ENCODE assay signal across 1 cellular context in the genomic region with DNA sequence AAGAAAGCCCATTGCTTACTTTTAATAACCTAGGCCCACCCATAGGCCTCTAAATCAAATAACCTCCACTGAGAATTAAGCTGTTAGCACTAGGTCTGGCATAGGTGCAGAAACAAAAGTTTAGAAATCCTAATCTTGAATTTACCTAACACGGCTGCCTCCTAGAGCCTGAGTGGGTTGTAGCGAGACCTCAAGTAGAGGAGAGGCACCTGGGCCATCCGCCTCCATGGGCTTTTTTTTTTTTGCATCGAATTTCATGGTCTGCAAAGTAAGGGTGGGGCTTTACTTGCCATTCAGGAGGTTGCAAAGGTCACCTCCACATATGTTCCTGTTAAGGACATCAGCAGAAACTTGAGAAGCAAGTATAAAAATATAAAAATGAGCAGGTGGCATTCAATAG.
TF ChIP-seq lines count a peak whose summit lies in the region.

No MANE protein-coding gene starts in this region.

TF ChIP-seq in GM23338, 12 proteins besides CTCF, POLR2A, EP300 and RAD21 (continued from another document):
- TF ChIP-seq, protein P1, sequence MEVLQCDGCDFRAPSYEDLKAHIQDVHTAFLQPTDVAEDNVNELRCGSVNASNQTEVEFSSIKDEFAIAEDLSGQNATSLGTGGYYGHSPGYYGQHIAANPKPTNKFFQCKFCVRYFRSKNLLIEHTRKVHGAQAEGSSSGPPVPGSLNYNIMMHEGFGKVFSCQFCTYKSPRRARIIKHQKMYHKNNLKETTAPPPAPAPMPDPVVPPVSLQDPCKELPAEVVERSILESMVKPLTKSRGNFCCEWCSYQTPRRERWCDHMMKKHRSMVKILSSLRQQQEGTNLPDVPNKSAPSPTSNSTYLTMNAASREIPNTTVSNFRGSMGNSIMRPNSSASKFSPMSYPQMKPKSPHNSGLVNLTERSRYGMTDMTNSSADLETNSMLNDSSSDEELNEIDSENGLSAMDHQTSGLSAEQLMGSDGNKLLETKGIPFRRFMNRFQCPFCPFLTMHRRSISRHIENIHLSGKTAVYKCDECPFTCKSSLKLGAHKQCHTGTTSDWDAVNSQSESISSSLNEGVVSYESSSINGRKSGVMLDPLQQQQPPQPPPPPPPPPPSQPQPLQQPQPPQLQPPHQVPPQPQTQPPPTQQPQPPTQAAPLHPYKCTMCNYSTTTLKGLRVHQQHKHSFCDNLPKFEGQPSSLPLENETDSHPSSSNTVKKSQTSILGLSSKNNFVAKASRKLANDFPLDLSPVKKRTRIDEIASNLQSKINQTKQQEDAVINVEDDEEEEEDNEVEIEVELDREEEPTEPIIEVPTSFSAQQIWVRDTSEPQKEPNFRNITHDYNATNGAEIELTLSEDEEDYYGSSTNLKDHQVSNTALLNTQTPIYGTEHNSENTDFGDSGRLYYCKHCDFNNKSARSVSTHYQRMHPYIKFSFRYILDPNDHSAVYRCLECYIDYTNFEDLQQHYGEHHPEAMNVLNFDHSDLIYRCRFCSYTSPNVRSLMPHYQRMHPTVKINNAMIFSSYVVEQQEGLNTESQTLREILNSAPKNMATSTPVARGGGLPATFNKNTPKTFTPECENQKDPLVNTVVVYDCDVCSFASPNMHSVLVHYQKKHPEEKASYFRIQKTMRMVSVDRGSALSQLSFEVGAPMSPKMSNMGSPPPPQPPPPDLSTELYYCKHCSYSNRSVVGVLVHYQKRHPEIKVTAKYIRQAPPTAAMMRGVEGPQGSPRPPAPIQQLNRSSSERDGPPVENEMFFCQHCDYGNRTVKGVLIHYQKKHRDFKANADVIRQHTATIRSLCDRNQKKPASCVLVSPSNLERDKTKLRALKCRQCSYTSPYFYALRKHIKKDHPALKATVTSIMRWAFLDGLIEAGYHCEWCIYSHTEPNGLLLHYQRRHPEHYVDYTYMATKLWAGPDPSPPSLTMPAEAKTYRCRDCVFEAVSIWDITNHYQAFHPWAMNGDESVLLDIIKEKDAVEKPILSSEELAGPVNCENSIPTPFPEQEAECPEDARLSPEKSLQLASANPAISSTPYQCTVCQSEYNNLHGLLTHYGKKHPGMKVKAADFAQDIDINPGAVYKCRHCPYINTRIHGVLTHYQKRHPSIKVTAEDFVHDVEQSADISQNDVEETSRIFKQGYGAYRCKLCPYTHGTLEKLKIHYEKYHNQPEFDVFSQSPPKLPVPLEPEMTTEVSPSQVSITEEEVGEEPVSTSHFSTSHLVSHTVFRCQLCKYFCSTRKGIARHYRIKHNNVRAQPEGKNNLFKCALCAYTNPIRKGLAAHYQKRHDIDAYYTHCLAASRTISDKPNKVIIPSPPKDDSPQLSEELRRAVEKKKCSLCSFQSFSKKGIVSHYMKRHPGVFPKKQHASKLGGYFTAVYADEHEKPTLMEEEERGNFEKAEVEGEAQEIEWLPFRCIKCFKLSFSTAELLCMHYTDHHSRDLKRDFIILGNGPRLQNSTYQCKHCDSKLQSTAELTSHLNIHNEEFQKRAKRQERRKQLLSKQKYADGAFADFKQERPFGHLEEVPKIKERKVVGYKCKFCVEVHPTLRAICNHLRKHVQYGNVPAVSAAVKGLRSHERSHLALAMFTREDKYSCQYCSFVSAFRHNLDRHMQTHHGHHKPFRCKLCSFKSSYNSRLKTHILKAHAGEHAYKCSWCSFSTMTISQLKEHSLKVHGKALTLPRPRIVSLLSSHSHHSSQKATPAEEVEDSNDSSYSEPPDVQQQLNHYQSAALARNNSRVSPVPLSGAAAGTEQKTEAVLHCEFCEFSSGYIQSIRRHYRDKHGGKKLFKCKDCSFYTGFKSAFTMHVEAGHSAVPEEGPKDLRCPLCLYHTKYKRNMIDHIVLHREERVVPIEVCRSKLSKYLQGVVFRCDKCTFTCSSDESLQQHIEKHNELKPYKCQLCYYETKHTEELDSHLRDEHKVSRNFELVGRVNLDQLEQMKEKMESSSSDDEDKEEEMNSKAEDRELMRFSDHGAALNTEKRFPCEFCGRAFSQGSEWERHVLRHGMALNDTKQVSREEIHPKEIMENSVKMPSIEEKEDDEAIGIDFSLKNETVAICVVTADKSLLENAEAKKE (CRISPR knock-in tag; IDR thresholded peaks at IDR 0.05), result no peak
- no peak for TF ChIP-seq POLR2AphosphoS5 (IDR thresholded peaks at IDR 0.05; ENCODE audit: low read depth)
- no peak for TF ChIP-seq EZH2 (IDR thresholded peaks at IDR 0.05; ENCODE audit: low read depth, unreplicated experiment)
- no peak for TF ChIP-seq STAT1 (IDR thresholded peaks at IDR 0.05; ENCODE audit: unreplicated experiment)
- TF ChIP-seq ZNF331 (CRISPR knock-in tag; IDR thresholded peaks at IDR 0.05; ENCODE audit: low read depth), result no peak
- TF ChIP-seq EZH2phosphoT487 (IDR thresholded peaks at IDR 0.05; ENCODE audit: unreplicated experiment), result no peak
- TF ChIP-seq, protein P2, sequence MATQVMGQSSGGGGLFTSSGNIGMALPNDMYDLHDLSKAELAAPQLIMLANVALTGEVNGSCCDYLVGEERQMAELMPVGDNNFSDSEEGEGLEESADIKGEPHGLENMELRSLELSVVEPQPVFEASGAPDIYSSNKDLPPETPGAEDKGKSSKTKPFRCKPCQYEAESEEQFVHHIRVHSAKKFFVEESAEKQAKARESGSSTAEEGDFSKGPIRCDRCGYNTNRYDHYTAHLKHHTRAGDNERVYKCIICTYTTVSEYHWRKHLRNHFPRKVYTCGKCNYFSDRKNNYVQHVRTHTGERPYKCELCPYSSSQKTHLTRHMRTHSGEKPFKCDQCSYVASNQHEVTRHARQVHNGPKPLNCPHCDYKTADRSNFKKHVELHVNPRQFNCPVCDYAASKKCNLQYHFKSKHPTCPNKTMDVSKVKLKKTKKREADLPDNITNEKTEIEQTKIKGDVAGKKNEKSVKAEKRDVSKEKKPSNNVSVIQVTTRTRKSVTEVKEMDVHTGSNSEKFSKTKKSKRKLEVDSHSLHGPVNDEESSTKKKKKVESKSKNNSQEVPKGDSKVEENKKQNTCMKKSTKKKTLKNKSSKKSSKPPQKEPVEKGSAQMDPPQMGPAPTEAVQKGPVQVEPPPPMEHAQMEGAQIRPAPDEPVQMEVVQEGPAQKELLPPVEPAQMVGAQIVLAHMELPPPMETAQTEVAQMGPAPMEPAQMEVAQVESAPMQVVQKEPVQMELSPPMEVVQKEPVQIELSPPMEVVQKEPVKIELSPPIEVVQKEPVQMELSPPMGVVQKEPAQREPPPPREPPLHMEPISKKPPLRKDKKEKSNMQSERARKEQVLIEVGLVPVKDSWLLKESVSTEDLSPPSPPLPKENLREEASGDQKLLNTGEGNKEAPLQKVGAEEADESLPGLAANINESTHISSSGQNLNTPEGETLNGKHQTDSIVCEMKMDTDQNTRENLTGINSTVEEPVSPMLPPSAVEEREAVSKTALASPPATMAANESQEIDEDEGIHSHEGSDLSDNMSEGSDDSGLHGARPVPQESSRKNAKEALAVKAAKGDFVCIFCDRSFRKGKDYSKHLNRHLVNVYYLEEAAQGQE (IDR thresholded peaks at IDR 0.05; ENCODE audit: unreplicated experiment), result no peak
- TF ChIP-seq NANOG (IDR thresholded peaks at IDR 0.05; ENCODE audit: borderline replicate concordance), result no peak
- no peak for TF ChIP-seq ZNF114 (CRISPR knock-in tag; IDR thresholded peaks at IDR 0.05)
- TF ChIP-seq, protein P3, sequence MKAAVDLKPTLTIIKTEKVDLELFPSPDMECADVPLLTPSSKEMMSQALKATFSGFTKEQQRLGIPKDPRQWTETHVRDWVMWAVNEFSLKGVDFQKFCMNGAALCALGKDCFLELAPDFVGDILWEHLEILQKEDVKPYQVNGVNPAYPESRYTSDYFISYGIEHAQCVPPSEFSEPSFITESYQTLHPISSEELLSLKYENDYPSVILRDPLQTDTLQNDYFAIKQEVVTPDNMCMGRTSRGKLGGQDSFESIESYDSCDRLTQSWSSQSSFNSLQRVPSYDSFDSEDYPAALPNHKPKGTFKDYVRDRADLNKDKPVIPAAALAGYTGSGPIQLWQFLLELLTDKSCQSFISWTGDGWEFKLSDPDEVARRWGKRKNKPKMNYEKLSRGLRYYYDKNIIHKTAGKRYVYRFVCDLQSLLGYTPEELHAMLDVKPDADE (IDR thresholded peaks at IDR 0.05), result no peak
- no peak for TF ChIP-seq CREB1 (CRISPR knock-in tag; IDR thresholded peaks at IDR 0.05; ENCODE audit: low read depth)
